15 cellular contexts compared by ENCODE assay signal in genomic region chr2:62363166-62363565, GRCh38.
A peak's percentile ranks its signal among the peaks of the same experiment; 100 is the strongest.
DNase-seq lines count a peak whose midpoint lies in the region; ATAC-seq and TF ChIP-seq lines count a peak whose summit lies in the region.
"Had no signal": no experiment of that assay in that cellular context is flagged by ENCODE, and none has a peak within 500 bp of the region (broad histone marks: within the 10 kb centered on the region; RNA-seq: fewer than 3 reads in every experiment).

No MANE protein-coding gene starts in this region.

- TF ChIP-seq CTCF in GM06990 (IDR thresholded peaks at IDR 0.05; ENCODE audit: insufficient read depth, low read length, poor library complexity, severe bottlenecking) (no peak), SK-N-SH (IDR thresholded peaks at IDR 0.05) (no peak)

- TF ChIP-seq EP300 in SK-N-SH (IDR thresholded peaks at IDR 0.05; ENCODE audit: borderline replicate concordance in 1 of 2, low read depth in 1 of 2, low read length in 1 of 2), result no peak

- H3K9me3 Mint-ChIP-seq in T-helper 2 cell treated with Interferon-gamma antibody and Interleukin-4, amounts not matched to agents 5 μg/mL and 100 μg/mL, for 36 hours, result no peaks in the 10 kb centered on the region

- WGBS in SK-N-SH (ENCODE audit: low lambda C conversion rate), result 100% methylated on average over 3 of the region's 5 CpGs

- no peak overlapping the region for H3K4me2 ChIP-seq in SK-N-SH
- H3K4me2 ChIP-seq: A549 had no signal

- TF ChIP-seq RAD21 in SK-N-SH (IDR thresholded peaks at IDR 0.05; ENCODE audit: low read length), result no peak

- no peaks in the 10 kb centered on the region for H3F3A ChIP-seq in SK-N-SH (replicated peaks; ENCODE audit: insufficient read depth)

- H3K27ac Mint-ChIP-seq in T-helper 2 cell treated with Interferon-gamma antibody and Interleukin-4, amounts not matched to agents 5 μg/mL and 100 μg/mL, for 36 hours, result no peak overlapping the region

- no peaks in the 10 kb centered on the region for H3K27me3 Mint-ChIP-seq in T-helper 2 cell treated with Interferon-gamma antibody and Interleukin-4, amounts not matched to agents 5 μg/mL and 100 μg/mL, for 36 hours (ENCODE audit: low read depth)

- CTCF ChIA-PET in SK-N-SH (lab: Yijun Ruan, JAX), result interaction anchor here (1.8 kb wide), 1 partner anchor 60 kb away, joined by 3 read pairs; no protein-coding TSS in a partner anchor

- H2AFZ ChIP-seq in SK-N-SH (ENCODE audit: low read depth), result no peak overlapping the region

- H3K36me3 Mint-ChIP-seq in T-helper 2 cell treated with Interferon-gamma antibody and Interleukin-4, amounts not matched to agents 5 μg/mL and 100 μg/mL, for 36 hours (ENCODE audit: low read depth), result no peaks in the 10 kb centered on the region

- H3K4me3 ChIP-seq in GM06990 (replicated peaks; ENCODE audit: low read depth, low read length), result 0 out of 2 replicates have a peak overlapping the region, but pooled peaks have one; percentile 3
- H3K4me3 ChIP-seq in SK-N-SH (ENCODE audit: low read depth in 2 of 2, low read length in 1 of 2), result no peak overlapping the region
- H3K4me3 ChIP-seq: A549, left ventricle myocardium inferior, ovary had no signal

- no peaks in the 10 kb centered on the region for H3K79me2 ChIP-seq in SK-N-SH (ENCODE audit: insufficient read depth)

- H3K4me1 ChIP-seq in SK-N-SH (ENCODE audit: control insufficient read depth in 1 of 2, insufficient read depth in 2 of 2, low read depth in 1 of 2, low read length in 1 of 2), result peaks cover 0 to 5% of the 10 kb centered on the region in 2 experiments; a peak in 1 of 4 replicates
- H3K4me1 ChIP-seq: A549, left ventricle myocardium inferior had no signal

- no peaks in the 10 kb centered on the region for H3K9me3 ChIP-seq in SK-N-SH
- H3K9me3 ChIP-seq: A549, ovary had no signal

- DNase-seq in GM06990 (ENCODE audit: extremely low read depth, insufficient read length) (peak; percentile 79), dermis blood vessel endothelial cell (no peak), SK-N-SH (no peak), NCI-H2107 treated with DMSO at 0.1 percent for 48 hours (lab: John Stamatoyannopoulos, UW; ENCODE audit: unreplicated experiment) (no peak)
- DNase-seq in T-helper 2 cell treated with Interferon-gamma antibody and Interleukin-4, amounts not matched to agents 5 μg/mL and 100 μg/mL, for 36 hours (ENCODE audit: low spot score), result no peak
- DNase-seq: activated CD4-positive, alpha-beta T cell treated with anti-CD3 and anti-CD28 coated beads, Interleukin-2, amount 50 U/mL, for 48 hours; DND-41; left ventricle myocardium inferior; NCI-H345 had no signal

- H3K9me2 ChIP-seq in SK-N-SH, result no peaks in the 10 kb centered on the region

- no peak overlapping the region for H3K4me3 Mint-ChIP-seq in T-helper 2 cell treated with Interferon-gamma antibody and Interleukin-4, amounts not matched to agents 5 μg/mL and 100 μg/mL, for 36 hours

- no peak overlapping the region for H3K27ac ChIP-seq in SK-N-SH (ENCODE audit: low read depth in 2 of 2, low read length in 1 of 2)
- H3K27ac ChIP-seq: A549, left ventricle myocardium inferior, ovary had no signal

- peak; percentile 83 for ATAC-seq in GM19324 (IDR thresholded peaks at IDR 0.05; ENCODE audit: low FRiP score, unreplicated experiment)
- ATAC-seq in HG02610 (IDR thresholded peaks at IDR 0.05; ENCODE audit: unreplicated experiment), result peak; percentile 86
- ATAC-seq in HG03432 (IDR thresholded peaks at IDR 0.05; ENCODE audit: unreplicated experiment), result peak; percentile 84
- ATAC-seq: HCT116 had no signal

- H3K27me3 ChIP-seq in GM06990 (replicated peaks; ENCODE audit: control insufficient read depth, insufficient read depth, low read length), result no peaks in the 10 kb centered on the region
- no peaks in the 10 kb centered on the region for H3K27me3 ChIP-seq in SK-N-SH (ENCODE audit: insufficient read depth)
- H3K27me3 ChIP-seq: ovary had no signal

- H3K4me1 Mint-ChIP-seq in T-helper 2 cell treated with Interferon-gamma antibody and Interleukin-4, amounts not matched to agents 5 μg/mL and 100 μg/mL, for 36 hours (ENCODE audit: low read depth), result no peaks in the 10 kb centered on the region

- POLR2A ChIA-PET in SK-N-SH (lab: Yijun Ruan, JAX), result no interaction called here

- no peaks in the 10 kb centered on the region for H4K20me1 ChIP-seq in SK-N-SH (ENCODE audit: insufficient read depth)

- H3K36me3 ChIP-seq in GM06990 (ENCODE audit: control insufficient read depth, insufficient read depth, low read length) (no peaks in the 10 kb centered on the region), SK-N-SH (replicated peaks in 1 of 2; ENCODE audit: control insufficient read depth in 1 of 2, insufficient read depth in 2 of 2, low read length in 1 of 2) (no peaks in the 10 kb centered on the region)
- H3K36me3 ChIP-seq: left ventricle myocardium inferior, ovary had no signal

- no peak overlapping the region for H3K9ac ChIP-seq in SK-N-SH

TF ChIP-seq in SK-N-SH, 30 proteins besides CTCF, POLR2A, EP300 and RAD21:
- TF ChIP-seq FOSL2 (IDR thresholded peaks at IDR 0.05; ENCODE audit: borderline replicate concordance, low read depth), result no peak
